ENCODE assay signal across 15 cellular contexts in the genomic region with DNA sequence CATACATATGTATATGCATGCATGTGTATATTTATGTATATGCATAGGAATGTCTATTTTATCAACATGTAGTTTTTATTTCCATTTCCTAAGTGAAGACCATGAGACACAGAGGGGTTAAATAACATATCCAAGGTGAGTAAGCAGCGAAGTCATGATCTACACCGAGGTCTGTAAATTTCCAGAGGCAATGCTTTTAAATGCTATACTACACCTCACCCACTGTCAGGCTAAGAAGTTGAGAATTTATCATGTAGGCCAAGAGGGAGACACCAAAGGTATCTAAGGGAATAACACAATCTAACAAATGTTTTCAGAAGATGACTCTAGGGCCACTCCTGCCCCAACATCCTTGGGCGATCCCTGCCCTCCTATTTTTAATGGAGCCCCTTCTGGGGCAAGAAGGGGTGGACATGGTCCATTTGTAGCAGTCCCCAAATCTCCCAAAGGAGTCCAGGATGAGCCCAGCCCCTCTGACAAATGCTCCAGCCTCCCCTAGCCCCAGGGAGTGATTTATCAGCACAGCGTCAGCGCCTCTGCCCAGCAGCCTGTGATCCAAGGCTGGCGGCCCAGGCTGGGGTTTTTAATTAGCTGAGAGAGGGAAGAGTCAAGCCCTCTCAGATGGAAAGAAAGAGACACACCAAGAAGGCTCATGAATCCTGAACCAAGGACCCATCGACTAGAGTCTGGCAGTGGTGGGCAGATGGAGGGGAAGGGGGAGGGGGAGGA.
"Had no signal": no experiment of that assay in that cellular context is flagged by ENCODE, and none has a peak within 500 bp of the region (broad histone marks: within the 10 kb centered on the region; RNA-seq: fewer than 3 reads in every experiment).

No MANE protein-coding gene starts in this region.

- H3K27ac Mint-ChIP-seq: activated CD4-positive, alpha-beta memory T cell treated with anti-CD3 and anti-CD28 coated beads for 36 hours; activated CD4-positive, alpha-beta T cell treated with anti-CD3 and anti-CD28 coated beads for 36 hours; activated CD8-positive, alpha-beta memory T cell treated with anti-CD3 and anti-CD28 coated beads, Interleukin-2, amount 10 ng/mL, durations not matched to agents 7 days and 5 days; activated naive CD4-positive, alpha-beta T cell treated with anti-CD3 and anti-CD28 coated beads, Interleukin-2, amount 10 ng/mL, durations not matched to agents 7 days and 5 days; activated T-helper 2 cell treated with anti-CD3 and anti-CD28 coated beads, Interferon-gamma antibody, Interleukin-2, Interleukin-4, amounts not matched to agents 10 μg/mL and 5 μg/mL and 100 μg/mL, durations not matched to agents 14 hours and 24 hours and 36 hours had no signal

- H3K36me3 Mint-ChIP-seq: activated CD4-positive, alpha-beta memory T cell treated with anti-CD3 and anti-CD28 coated beads for 36 hours; activated naive CD4-positive, alpha-beta T cell treated with anti-CD3 and anti-CD28 coated beads, Interleukin-2, amount 10 ng/mL, durations not matched to agents 7 days and 5 days; naive B cell had no signal

- H3K27me3 Mint-ChIP-seq: activated CD4-positive, alpha-beta memory T cell treated with anti-CD3 and anti-CD28 coated beads for 36 hours; activated CD8-positive, alpha-beta memory T cell treated with anti-CD3 and anti-CD28 coated beads, Interleukin-2, amount 10 ng/mL, durations not matched to agents 7 days and 5 days; activated naive CD4-positive, alpha-beta T cell treated with anti-CD3 and anti-CD28 coated beads, Interleukin-2, amount 10 ng/mL, durations not matched to agents 7 days and 5 days had no signal

- H3K4me1 Mint-ChIP-seq: activated CD4-positive, alpha-beta T cell treated with anti-CD3 and anti-CD28 coated beads for 36 hours; activated CD8-positive, alpha-beta memory T cell treated with anti-CD3 and anti-CD28 coated beads, Interleukin-2, amount 10 ng/mL, durations not matched to agents 7 days and 5 days; activated naive CD4-positive, alpha-beta T cell treated with anti-CD3 and anti-CD28 coated beads, Interleukin-2, amount 10 ng/mL, durations not matched to agents 7 days and 5 days; naive B cell had no signal

- H3K4me3 Mint-ChIP-seq: activated CD4-positive, alpha-beta memory T cell treated with anti-CD3 and anti-CD28 coated beads for 36 hours; activated CD4-positive, alpha-beta T cell treated with anti-CD3 and anti-CD28 coated beads for 36 hours; activated CD8-positive, alpha-beta memory T cell treated with anti-CD3 and anti-CD28 coated beads, Interleukin-2, amount 10 ng/mL, durations not matched to agents 7 days and 5 days; activated naive CD4-positive, alpha-beta T cell treated with anti-CD3 and anti-CD28 coated beads, Interleukin-2, amount 10 ng/mL, durations not matched to agents 7 days and 5 days; naive B cell had no signal

- DNase-seq: activated CD4-positive, alpha-beta memory T cell treated with anti-CD3 and anti-CD28 coated beads for 36 hours; activated CD4-positive, alpha-beta T cell treated with anti-CD3 and anti-CD28 coated beads for 36 hours; activated CD8-positive, alpha-beta memory T cell treated with anti-CD3 and anti-CD28 coated beads, Interleukin-2, amount 10 ng/mL, durations not matched to agents 7 days and 5 days; activated naive CD4-positive, alpha-beta T cell treated with anti-CD3 and anti-CD28 coated beads, Interleukin-2, amount 10 ng/mL, durations not matched to agents 7 days and 5 days; activated T-cell treated with anti-CD3 and anti-CD28 coated beads, Interleukin-2, amount 50 U/mL, for 1 hour; dermis blood vessel endothelial cell; gastrocnemius medialis; heart right ventricle; naive B cell; pancreas; stimulated activated CD4-positive, alpha-beta T cell treated with anti-CD3 and anti-CD28 coated beads, Interleukin-1b, Interleukin-23, amount 100 ng/mL, for 48 hours; stomach; testis; upper lobe of right lung had no signal
